1 cellular context compared by ENCODE assay signal in genomic region chr2:88489181-88489580, GRCh38.
TF ChIP-seq lines count a peak whose summit lies in the region.

No MANE protein-coding gene starts in this region.

TF ChIP-seq in GM12878, 131 proteins besides CTCF, POLR2A, EP300 and RAD21:
- TF ChIP-seq PAX5 (IDR thresholded peaks at IDR 0.05; ENCODE audit: borderline replicate concordance, low read depth, low read length) = no peak
- no peak for TF ChIP-seq POU2F2 (IDR thresholded peaks at IDR 0.05; ENCODE audit: borderline replicate concordance, low read depth, low read length)
- no peak for TF ChIP-seq BMI1 (IDR thresholded peaks at IDR 0.05; ENCODE audit: borderline replicate concordance)
- no peak for TF ChIP-seq ZNF622 (IDR thresholded peaks at IDR 0.05)
- no peak for TF ChIP-seq RFX5 (IDR thresholded peaks at IDR 0.05; ENCODE audit: low read depth, low read length)
- no peak for TF ChIP-seq KLF5 (IDR thresholded peaks at IDR 0.05; ENCODE audit: partially characterized antibody)
- no peak for TF ChIP-seq ZNF24 (IDR thresholded peaks at IDR 0.05)
- TF ChIP-seq KAT2A (conservative IDR thresholded peaks at IDR 0.05; ENCODE audit: control insufficient read depth, low read depth, low read length) = no peak
- TF ChIP-seq TBL1XR1 (IDR thresholded peaks at IDR 0.05; ENCODE audit: low read depth, low read length) = no peak
- TF ChIP-seq TAF1 (IDR thresholded peaks at IDR 0.05; ENCODE audit: borderline replicate concordance, low read depth, low read length) = no peak
- no peak for TF ChIP-seq RELB (IDR thresholded peaks at IDR 0.05; ENCODE audit: low read depth)
- no peak for TF ChIP-seq ATF3 (IDR thresholded peaks at IDR 0.05; ENCODE audit: borderline replicate concordance, extremely low read depth, low read depth, low read length)
- TF ChIP-seq ZNF592 (IDR thresholded peaks at IDR 0.05) = no peak
- no peak for TF ChIP-seq NKRF (conservative IDR thresholded peaks at IDR 0.05)
- no peak for TF ChIP-seq KDM1A (IDR thresholded peaks at IDR 0.05; ENCODE audit: borderline replicate concordance)
- no peak for TF ChIP-seq TCF3 (IDR thresholded peaks at IDR 0.05; ENCODE audit: borderline replicate concordance, insufficient read depth, low read depth, low read length)
- no peak for TF ChIP-seq SRF (IDR thresholded peaks at IDR 0.05; ENCODE audit: low read depth in 2 of 2, low read length in 2 of 2)
- no peak for TF ChIP-seq SREBF2 (IDR thresholded peaks at IDR 0.05; ENCODE audit: low read length)
- no peak for TF ChIP-seq HCFC1 (IDR thresholded peaks at IDR 0.05; ENCODE audit: low read length)
- TF ChIP-seq HSF1 (IDR thresholded peaks at IDR 0.05; ENCODE audit: low read depth, low read length) = no peak
